1 cellular context compared by ENCODE assay signal in the genomic region with DNA sequence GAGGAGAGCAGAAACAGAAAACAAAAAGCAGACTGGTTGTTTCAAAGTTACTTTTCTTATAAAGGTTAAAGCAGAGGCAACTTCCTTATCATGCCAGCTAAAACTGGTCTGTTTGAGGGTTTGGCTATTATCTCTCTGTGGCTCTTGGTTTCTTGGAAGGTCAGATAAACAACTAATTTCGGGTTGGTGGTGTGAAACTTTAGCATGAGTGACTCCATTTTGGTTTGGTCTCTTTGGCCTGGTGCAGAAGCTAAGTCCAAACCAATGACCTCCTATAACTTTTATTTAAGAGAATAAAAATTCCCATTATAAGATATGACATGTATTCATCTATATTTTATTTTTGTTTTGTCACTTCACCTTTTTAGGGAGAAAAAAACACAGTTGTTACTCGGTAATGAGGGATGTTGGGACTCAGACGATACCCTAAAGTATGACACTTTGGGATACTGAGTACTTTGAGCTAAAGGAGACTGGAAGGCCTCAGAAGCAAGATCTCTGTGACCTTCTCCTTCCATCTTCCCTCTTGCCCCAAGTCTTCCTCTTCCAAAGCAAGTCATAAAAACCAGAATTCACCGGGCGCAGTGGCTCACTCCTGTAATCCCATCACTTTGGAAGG.
TF ChIP-seq lines count a peak whose summit lies in the region.

No MANE protein-coding gene starts in this region.

TF ChIP-seq in K562, 482 proteins besides CTCF, POLR2A, EP300 and RAD21 (continued from another document and continues in another):
- TF ChIP-seq, protein P1, sequence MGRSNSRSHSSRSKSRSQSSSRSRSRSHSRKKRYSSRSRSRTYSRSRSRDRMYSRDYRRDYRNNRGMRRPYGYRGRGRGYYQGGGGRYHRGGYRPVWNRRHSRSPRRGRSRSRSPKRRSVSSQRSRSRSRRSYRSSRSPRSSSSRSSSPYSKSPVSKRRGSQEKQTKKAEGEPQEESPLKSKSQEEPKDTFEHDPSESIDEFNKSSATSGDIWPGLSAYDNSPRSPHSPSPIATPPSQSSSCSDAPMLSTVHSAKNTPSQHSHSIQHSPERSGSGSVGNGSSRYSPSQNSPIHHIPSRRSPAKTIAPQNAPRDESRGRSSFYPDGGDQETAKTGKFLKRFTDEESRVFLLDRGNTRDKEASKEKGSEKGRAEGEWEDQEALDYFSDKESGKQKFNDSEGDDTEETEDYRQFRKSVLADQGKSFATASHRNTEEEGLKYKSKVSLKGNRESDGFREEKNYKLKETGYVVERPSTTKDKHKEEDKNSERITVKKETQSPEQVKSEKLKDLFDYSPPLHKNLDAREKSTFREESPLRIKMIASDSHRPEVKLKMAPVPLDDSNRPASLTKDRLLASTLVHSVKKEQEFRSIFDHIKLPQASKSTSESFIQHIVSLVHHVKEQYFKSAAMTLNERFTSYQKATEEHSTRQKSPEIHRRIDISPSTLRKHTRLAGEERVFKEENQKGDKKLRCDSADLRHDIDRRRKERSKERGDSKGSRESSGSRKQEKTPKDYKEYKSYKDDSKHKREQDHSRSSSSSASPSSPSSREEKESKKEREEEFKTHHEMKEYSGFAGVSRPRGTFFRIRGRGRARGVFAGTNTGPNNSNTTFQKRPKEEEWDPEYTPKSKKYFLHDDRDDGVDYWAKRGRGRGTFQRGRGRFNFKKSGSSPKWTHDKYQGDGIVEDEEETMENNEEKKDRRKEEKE (IDR thresholded peaks at IDR 0.05; ENCODE audit: borderline replicate concordance in 1 of 2, control insufficient read depth in 1 of 2, low read depth in 2 of 2, low read length in 1 of 2), result no peak
- TF ChIP-seq, protein P2, sequence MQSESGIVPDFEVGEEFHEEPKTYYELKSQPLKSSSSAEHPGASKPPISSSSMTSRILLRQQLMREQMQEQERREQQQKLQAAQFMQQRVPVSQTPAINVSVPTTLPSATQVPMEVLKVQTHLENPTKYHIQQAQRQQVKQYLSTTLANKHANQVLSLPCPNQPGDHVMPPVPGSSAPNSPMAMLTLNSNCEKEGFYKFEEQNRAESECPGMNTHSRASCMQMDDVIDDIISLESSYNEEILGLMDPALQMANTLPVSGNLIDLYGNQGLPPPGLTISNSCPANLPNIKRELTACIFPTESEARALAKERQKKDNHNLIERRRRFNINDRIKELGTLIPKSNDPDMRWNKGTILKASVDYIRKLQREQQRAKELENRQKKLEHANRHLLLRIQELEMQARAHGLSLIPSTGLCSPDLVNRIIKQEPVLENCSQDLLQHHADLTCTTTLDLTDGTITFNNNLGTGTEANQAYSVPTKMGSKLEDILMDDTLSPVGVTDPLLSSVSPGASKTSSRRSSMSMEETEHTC (IDR thresholded peaks at IDR 0.05), result no peak
- TF ChIP-seq ESRRB (CRISPR knock-in tag; IDR thresholded peaks at IDR 0.05; ENCODE audit: borderline replicate concordance) (peak; percentile 82; the same call in 1 of the 2 replicates), CBX5 (IDR thresholded peaks at IDR 0.05; ENCODE audit: borderline replicate concordance, low read depth) (no peak), MIER1 (IDR thresholded peaks at IDR 0.05; ENCODE audit: low read depth) (no peak), SP2 (IDR thresholded peaks at IDR 0.05; ENCODE audit: extremely low read depth, low read depth, low read length, poor library complexity, severe bottlenecking) (no peak), TCF3 (CRISPR knock-in tag; IDR thresholded peaks at IDR 0.05) (peak; percentile 37; the same call in 1 of the 2 replicates), TAF15 (IDR thresholded peaks at IDR 0.05; ENCODE audit: low read depth, low read length) (no peak), ETV1 (tag; conservative IDR thresholded peaks at IDR 0.05; ENCODE audit: low read depth) (peak; percentile 77), LCOR (CRISPR knock-in tag; IDR thresholded peaks at IDR 0.05) (no peak), ZFP1 (CRISPR knock-in tag; IDR thresholded peaks at IDR 0.05) (peak; percentile 92), SMAD1 (IDR thresholded peaks at IDR 0.05; ENCODE audit: low read depth, low read length, partially characterized antibody) (no peak), ZEB2 (IDR thresholded peaks at IDR 0.05) (no peak), MYBL2 (IDR thresholded peaks at IDR 0.05; ENCODE audit: low read depth) (no peak), MYBL2 (CRISPR knock-in tag; IDR thresholded peaks at IDR 0.05; ENCODE audit: borderline replicate concordance) (no peak)
- TF ChIP-seq, protein P3, sequence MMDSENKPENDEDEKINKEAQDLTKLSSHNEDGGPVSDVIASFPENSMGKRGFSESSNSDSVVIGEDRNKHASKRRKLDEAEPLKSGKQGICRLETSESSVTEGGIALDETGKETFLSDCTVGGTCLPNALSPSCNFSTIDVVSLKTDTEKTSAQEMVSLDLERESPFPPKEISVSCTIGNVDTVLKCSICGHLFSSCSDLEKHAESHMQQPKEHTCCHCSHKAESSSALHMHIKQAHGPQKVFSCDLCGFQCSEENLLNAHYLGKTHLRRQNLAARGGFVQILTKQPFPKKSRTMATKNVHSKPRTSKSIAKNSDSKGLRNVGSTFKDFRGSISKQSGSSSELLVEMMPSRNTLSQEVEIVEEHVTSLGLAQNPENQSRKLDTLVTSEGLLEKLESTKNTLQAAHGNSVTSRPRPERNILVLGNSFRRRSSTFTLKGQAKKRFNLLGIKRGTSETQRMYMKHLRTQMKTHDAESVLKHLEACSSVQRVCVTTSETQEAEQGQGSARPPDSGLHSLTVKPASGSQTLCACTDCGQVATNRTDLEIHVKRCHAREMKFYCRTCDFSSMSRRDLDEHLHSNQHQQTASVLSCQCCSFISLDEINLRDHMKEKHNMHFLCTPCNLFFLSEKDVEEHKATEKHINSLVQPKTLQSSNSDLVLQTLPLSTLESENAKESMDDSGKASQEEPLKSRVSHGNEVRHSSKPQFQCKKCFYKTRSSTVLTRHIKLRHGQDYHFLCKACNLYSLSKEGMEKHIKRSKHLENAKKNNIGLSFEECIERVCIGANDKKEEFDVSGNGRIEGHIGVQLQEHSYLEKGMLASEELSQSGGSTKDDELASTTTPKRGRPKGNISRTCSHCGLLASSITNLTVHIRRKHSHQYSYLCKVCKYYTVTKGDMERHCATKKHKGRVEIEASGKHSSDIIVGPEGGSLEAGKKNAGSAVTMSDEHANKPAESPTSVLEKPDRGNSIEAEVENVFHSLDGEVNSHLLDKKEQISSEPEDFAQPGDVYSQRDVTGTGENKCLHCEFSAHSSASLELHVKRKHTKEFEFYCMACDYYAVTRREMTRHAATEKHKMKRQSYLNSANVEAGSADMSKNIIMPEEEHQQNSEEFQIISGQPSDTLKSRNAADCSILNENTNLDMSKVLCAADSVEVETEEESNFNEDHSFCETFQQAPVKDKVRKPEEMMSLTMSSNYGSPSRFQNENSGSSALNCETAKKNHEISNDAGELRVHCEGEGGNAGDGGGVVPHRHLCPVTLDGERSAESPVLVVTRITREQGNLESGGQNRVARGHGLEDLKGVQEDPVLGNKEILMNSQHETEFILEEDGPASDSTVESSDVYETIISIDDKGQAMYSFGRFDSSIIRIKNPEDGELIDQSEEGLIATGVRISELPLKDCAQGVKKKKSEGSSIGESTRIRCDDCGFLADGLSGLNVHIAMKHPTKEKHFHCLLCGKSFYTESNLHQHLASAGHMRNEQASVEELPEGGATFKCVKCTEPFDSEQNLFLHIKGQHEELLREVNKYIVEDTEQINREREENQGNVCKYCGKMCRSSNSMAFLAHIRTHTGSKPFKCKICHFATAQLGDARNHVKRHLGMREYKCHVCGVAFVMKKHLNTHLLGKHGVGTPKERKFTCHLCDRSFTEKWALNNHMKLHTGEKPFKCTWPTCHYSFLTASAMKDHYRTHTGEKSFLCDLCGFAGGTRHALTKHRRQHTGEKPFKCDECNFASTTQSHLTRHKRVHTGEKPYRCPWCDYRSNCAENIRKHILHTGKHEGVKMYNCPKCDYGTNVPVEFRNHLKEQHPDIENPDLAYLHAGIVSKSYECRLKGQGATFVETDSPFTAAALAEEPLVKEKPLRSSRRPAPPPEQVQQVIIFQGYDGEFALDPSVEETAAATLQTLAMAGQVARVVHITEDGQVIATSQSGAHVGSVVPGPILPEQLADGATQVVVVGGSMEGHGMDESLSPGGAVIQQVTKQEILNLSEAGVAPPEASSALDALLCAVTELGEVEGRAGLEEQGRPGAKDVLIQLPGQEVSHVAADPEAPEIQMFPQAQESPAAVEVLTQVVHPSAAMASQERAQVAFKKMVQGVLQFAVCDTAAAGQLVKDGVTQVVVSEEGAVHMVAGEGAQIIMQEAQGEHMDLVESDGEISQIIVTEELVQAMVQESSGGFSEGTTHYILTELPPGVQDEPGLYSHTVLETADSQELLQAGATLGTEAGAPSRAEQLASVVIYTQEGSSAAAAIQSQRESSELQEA (IDR thresholded peaks at IDR 0.05; ENCODE audit: low read depth), result no peak
- TF ChIP-seq, protein P4, sequence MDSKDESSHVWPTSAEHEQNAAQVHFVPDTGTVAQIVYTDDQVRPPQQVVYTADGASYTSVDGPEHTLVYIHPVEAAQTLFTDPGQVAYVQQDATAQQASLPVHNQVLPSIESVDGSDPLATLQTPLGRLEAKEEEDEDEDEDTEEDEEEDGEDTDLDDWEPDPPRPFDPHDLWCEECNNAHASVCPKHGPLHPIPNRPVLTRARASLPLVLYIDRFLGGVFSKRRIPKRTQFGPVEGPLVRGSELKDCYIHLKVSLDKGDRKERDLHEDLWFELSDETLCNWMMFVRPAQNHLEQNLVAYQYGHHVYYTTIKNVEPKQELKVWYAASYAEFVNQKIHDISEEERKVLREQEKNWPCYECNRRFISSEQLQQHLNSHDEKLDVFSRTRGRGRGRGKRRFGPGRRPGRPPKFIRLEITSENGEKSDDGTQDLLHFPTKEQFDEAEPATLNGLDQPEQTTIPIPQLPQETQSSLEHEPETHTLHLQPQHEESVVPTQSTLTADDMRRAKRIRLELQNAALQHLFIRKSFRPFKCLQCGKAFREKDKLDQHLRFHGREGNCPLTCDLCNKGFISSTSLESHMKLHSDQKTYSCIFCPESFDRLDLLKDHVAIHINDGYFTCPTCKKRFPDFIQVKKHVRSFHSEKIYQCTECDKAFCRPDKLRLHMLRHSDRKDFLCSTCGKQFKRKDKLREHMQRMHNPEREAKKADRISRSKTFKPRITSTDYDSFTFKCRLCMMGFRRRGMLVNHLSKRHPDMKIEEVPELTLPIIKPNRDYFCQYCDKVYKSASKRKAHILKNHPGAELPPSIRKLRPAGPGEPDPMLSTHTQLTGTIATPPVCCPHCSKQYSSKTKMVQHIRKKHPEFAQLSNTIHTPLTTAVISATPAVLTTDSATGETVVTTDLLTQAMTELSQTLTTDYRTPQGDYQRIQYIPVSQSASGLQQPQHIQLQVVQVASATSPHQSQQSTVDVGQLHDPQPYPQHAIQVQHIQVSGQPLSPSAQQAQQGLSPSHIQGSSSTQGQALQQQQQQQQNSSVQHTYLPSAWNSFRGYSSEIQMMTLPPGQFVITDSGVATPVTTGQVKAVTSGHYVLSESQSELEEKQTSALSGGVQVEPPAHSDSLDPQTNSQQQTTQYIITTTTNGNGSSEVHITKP (IDR thresholded peaks at IDR 0.05; ENCODE audit: partially characterized antibody), result no peak
- TF ChIP-seq, protein P5, sequence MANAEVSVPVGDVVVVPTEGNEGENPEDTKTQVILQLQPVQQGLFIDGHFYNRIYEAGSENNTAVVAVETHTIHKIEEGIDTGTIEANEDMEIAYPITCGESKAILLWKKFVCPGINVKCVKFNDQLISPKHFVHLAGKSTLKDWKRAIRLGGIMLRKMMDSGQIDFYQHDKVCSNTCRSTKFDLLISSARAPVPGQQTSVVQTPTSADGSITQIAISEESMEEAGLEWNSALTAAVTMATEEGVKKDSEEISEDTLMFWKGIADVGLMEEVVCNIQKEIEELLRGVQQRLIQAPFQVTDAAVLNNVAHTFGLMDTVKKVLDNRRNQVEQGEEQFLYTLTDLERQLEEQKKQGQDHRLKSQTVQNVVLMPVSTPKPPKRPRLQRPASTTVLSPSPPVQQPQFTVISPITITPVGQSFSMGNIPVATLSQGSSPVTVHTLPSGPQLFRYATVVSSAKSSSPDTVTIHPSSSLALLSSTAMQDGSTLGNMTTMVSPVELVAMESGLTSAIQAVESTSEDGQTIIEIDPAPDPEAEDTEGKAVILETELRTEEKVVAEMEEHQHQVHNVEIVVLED (CRISPR knock-in tag; IDR thresholded peaks at IDR 0.05), result peak; percentile 80
- TF ChIP-seq, protein P6, sequence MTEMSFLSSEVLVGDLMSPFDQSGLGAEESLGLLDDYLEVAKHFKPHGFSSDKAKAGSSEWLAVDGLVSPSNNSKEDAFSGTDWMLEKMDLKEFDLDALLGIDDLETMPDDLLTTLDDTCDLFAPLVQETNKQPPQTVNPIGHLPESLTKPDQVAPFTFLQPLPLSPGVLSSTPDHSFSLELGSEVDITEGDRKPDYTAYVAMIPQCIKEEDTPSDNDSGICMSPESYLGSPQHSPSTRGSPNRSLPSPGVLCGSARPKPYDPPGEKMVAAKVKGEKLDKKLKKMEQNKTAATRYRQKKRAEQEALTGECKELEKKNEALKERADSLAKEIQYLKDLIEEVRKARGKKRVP (CRISPR knock-in tag; IDR thresholded peaks at IDR 0.05), result peak; percentile 97
- TF ChIP-seq, protein P7, sequence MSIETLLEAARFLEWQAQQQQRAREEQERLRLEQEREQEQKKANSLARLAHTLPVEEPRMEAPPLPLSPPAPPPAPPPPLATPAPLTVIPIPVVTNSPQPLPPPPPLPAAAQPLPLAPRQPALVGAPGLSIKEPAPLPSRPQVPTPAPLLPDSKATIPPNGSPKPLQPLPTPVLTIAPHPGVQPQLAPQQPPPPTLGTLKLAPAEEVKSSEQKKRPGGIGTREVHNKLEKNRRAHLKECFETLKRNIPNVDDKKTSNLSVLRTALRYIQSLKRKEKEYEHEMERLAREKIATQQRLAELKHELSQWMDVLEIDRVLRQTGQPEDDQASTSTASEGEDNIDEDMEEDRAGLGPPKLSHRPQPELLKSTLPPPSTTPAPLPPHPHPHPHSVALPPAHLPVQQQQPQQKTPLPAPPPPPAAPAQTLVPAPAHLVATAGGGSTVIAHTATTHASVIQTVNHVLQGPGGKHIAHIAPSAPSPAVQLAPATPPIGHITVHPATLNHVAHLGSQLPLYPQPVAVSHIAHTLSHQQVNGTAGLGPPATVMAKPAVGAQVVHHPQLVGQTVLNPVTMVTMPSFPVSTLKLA (conservative IDR thresholded peaks at IDR 0.05), result no peak
- TF ChIP-seq, protein P8, sequence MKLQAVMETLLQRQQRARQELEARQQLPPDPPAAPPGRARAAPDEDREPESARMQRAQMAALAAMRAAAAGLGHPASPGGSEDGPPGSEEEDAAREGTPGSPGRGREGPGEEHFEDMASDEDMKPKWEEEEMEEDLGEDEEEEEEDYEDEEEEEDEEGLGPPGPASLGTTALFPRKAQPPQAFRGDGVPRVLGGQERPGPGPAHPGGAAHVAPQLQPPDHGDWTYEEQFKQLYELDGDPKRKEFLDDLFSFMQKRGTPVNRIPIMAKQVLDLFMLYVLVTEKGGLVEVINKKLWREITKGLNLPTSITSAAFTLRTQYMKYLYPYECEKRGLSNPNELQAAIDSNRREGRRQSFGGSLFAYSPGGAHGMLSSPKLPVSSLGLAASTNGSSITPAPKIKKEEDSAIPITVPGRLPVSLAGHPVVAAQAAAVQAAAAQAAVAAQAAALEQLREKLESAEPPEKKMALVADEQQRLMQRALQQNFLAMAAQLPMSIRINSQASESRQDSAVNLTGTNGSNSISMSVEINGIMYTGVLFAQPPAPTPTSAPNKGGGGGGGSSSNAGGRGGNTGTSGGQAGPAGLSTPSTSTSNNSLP (IDR thresholded peaks at IDR 0.05; ENCODE audit: borderline replicate concordance, low read depth, low read length), result 0 out of 2 replicates have a peak, but pooled peaks have one; percentile 29
